9 cellular contexts compared by ENCODE assay signal in genomic region chr10:46397767-46398166, GRCh38. TPM values are rescaled to one million over a fixed set of nuclear protein-coding genes. Genes with fewer than 3 reads are reported as not detected.
DNase-seq lines count a peak whose midpoint lies in the region; ATAC-seq, FAIRE-seq and TF ChIP-seq lines count a peak whose summit lies in the region.
"Not testable (repeated sequence)": the region's sequence is repeated elsewhere in the genome, so short reads cannot be mapped to it uniquely, and the experiment has no call there.
"Had no signal": no experiment of that assay in that cellular context is flagged by ENCODE, and none has a peak within 500 bp of the region (broad histone marks: within the 10 kb centered on the region; RNA-seq: fewer than 3 reads in every experiment).

No MANE protein-coding gene starts in this region.

- H3K9ac ChIP-seq in H1 (replicated peaks in 1 of 4; ENCODE audit: extremely low read depth in 1 of 4, low read depth in 3 of 4, low read length in 3 of 4); mesendoderm (ENCODE audit: low read length): not testable (repeated sequence)

- POLR2A ChIA-PET in H1 (lab: Charles Lee; ENCODE audit: partially characterized antibody), result not testable (repeated sequence)

- H3K79me2 ChIP-seq in H1 (ENCODE audit: control insufficient read depth in 1 of 2, insufficient read depth in 2 of 2, low read length in 2 of 2); mesendoderm (ENCODE audit: control insufficient read depth, insufficient read depth, low read length): not testable (repeated sequence)

- H4K8ac ChIP-seq in H1 (ENCODE audit: extremely low read depth, insufficient read depth, low read length); mesendoderm (ENCODE audit: low read depth, low read length): not testable (repeated sequence)

- H2AFZ ChIP-seq in H1 (ENCODE audit: low read length), result not testable (repeated sequence)

- not testable (repeated sequence) for H3K23ac ChIP-seq in H1 (ENCODE audit: insufficient read length); mesendoderm (ENCODE audit: low read length)

- not testable (repeated sequence) for H2BK12ac ChIP-seq in H1 (ENCODE audit: low read depth, low read length)

- H3K4me1 ChIP-seq in H1 (replicated peaks in 1 of 4; ENCODE audit: control insufficient read depth in 3 of 4, insufficient read depth in 4 of 4, low read length in 3 of 4); mesendoderm (ENCODE audit: control insufficient read depth, low read depth, low read length); sigmoid colon; aorta (ENCODE audit: control insufficient read depth in 1 of 2, insufficient read depth in 2 of 2, low read length in 2 of 2): not testable (repeated sequence)

- not testable (repeated sequence) for H4K20me1 ChIP-seq in H1 (replicated peaks in 1 of 2; ENCODE audit: control insufficient read depth in 1 of 2, insufficient read depth in 2 of 2, low read length in 2 of 2)

- 32% methylated on average over 9 of the region's 14 CpGs; no CpG with 5 or more reads in 1 of the 2 experiments for WGBS in H1 (ENCODE audit: extremely low coverage in 1 of 2, insufficient coverage in 1 of 2, insufficient read length in 1 of 2, insufficient replicate concordance in 2 of 2, low coverage in 1 of 2, low lambda C conversion rate in 2 of 2, missing lambda C conversion rate in 1 of 2), 2 experiments
- WGBS in mesendoderm (ENCODE audit: extremely low coverage, insufficient coverage, low lambda C conversion rate), result no CpG with 5 or more reads among the region's 14 CpGs
- 45 to 48% methylated on average over 10 to 11 of the region's 14 CpGs for WGBS in sigmoid colon, 2 donors
- WGBS in aorta, 2 donors, result 43 to 71% methylated on average over 3 to 11 of the region's 14 CpGs

- not testable (repeated sequence) for H2BK20ac ChIP-seq in H1 (ENCODE audit: low read length)

- not testable (repeated sequence) for H3K14ac ChIP-seq in H1 (ENCODE audit: insufficient read length)

- not testable (repeated sequence) for TF ChIP-seq RAD21 in H1 (IDR thresholded peaks at IDR 0.05 in 1 of 2, conservative IDR thresholded peaks at IDR 0.05 in 1 of 2; ENCODE audit: low read depth in 2 of 2, low read length in 2 of 2)

- H3K18ac ChIP-seq in H1 (ENCODE audit: extremely low read depth, low read length); mesendoderm (ENCODE audit: low read length): not testable (repeated sequence)

- not testable (repeated sequence) for H2AK5ac ChIP-seq in H1 (ENCODE audit: low read depth, low read length); mesendoderm (ENCODE audit: low read length)

- FAIRE-seq in H1 (lab: Jason Lieb, UNC), result not testable (repeated sequence)

- not testable (repeated sequence) for H3K27ac Mint-ChIP-seq in activated naive CD4-positive, alpha-beta T cell treated with anti-CD3 and anti-CD28 coated beads, Interleukin-2, amount 50 U/mL, for 24 hours

- H3K36me3 Mint-ChIP-seq in activated naive CD4-positive, alpha-beta T cell treated with anti-CD3 and anti-CD28 coated beads, Interleukin-2, amount 50 U/mL, for 24 hours, result not testable (repeated sequence)

- not testable (repeated sequence) for H3K4me1 Mint-ChIP-seq in activated naive CD4-positive, alpha-beta T cell treated with anti-CD3 and anti-CD28 coated beads, Interleukin-2, amount 50 U/mL, for 24 hours

- not testable (repeated sequence) for H3K56ac ChIP-seq in H1 (replicated peaks; ENCODE audit: insufficient read length, low read depth, low read length)
- H3K56ac ChIP-seq in mesendoderm (ENCODE audit: low read length), result peak overlapping the region; percentile 49

- H3K9me3 ChIP-seq in MG63; H1 (ENCODE audit: insufficient read depth in 2 of 2, low read depth in 1 of 2, low read length in 1 of 2); sigmoid colon; aorta (ENCODE audit: control insufficient read depth, low read length): not testable (repeated sequence)

- CTCF ChIA-PET in H1 (lab: Charles Lee; ENCODE audit: partially characterized antibody), result not testable (repeated sequence)

- peak overlapping the region; percentile 46 to 57 for H3K4me2 ChIP-seq in H1 (ENCODE audit: insufficient read depth in 1 of 2, low read depth in 2 of 2, low read length in 2 of 2)
- H3K4me2 ChIP-seq in mesendoderm (ENCODE audit: low read length), result not testable (repeated sequence)

- H3K23me2 ChIP-seq in H1 (ENCODE audit: low read depth, low read length), result not testable (repeated sequence)

- not testable (repeated sequence) for H2BK5ac ChIP-seq in H1 (ENCODE audit: low read depth, low read length); mesendoderm (ENCODE audit: low read length)

- TF ChIP-seq POLR2A in H1 (IDR thresholded peaks at IDR 0.05; ENCODE audit: control extremely low read depth in 1 of 2, low read depth in 2 of 2, low read length in 2 of 2); sigmoid colon (IDR thresholded peaks at IDR 0.05): not testable (repeated sequence)

- H3K27ac ChIP-seq in H1 (ENCODE audit: low read depth, low read length); aorta (ENCODE audit: low read depth in 1 of 2, low read length in 2 of 2): not testable (repeated sequence)
- H3K27ac ChIP-seq in mesendoderm (ENCODE audit: low read depth, low read length) (peak overlapping the region; percentile 75), sigmoid colon (peak overlapping the region in 3 of 4 donors; percentile 68 to 81 (median 71))

- H3K4ac ChIP-seq in H1 (replicated peaks; ENCODE audit: insufficient read length, low read depth, low read length), result not testable (repeated sequence)
- peak overlapping the region; percentile 28 for H3K4ac ChIP-seq in mesendoderm (ENCODE audit: low read depth, low read length)

- H3K27me3 ChIP-seq in MG63; H1 (replicated peaks in 1 of 4; ENCODE audit: control insufficient read depth in 3 of 4, extremely low read depth in 1 of 4, insufficient read depth in 3 of 4, low read length in 3 of 4); mesendoderm (ENCODE audit: insufficient read depth, low read length, poor library complexity); sigmoid colon; aorta (ENCODE audit: control insufficient read depth in 1 of 2, insufficient read depth in 2 of 2, low read length in 1 of 2): not testable (repeated sequence)

- H3K9me3 Mint-ChIP-seq in activated naive CD4-positive, alpha-beta T cell treated with anti-CD3 and anti-CD28 coated beads, Interleukin-2, amount 50 U/mL, for 24 hours, result not testable (repeated sequence)

- H3K79me1 ChIP-seq in H1 (ENCODE audit: low read depth, low read length); mesendoderm (ENCODE audit: low read length): not testable (repeated sequence)

- in situ Hi-C loops in Caki2 (cut with HindIII; ENCODE audit: low pct_unique_long_range_greater_than_20kb, low sequenced_read_pairs), result not testable (repeated sequence)

- H3K4me3 Mint-ChIP-seq in activated naive CD4-positive, alpha-beta T cell treated with anti-CD3 and anti-CD28 coated beads, Interleukin-2, amount 50 U/mL, for 24 hours, result peak overlapping the region; percentile 44

- not testable (repeated sequence) for TF ChIP-seq CTCF in H1 (IDR thresholded peaks at IDR 0.05; ENCODE audit: control extremely low read depth in 1 of 3, insufficient read depth in 1 of 3, low read depth in 1 of 3, low read length in 3 of 3); sigmoid colon (IDR thresholded peaks at IDR 0.05)

- intact Hi-C loops in left ventricle myocardium superior (cut with micrococcal nuclease); sigmoid colon (cut with DNase I); aorta (cut with DNase I): not testable (repeated sequence)

- not testable (repeated sequence) for H4K5ac ChIP-seq in H1 (ENCODE audit: insufficient read length, low read depth, low read length); mesendoderm (ENCODE audit: low read length)

- not testable (repeated sequence) for H4K91ac ChIP-seq in H1 (replicated peaks; ENCODE audit: insufficient read length, low read length)

- H2BK120ac ChIP-seq in H1 (replicated peaks; ENCODE audit: low read depth, low read length), result not testable (repeated sequence)
- peak overlapping the region; percentile 49 for H2BK120ac ChIP-seq in mesendoderm (ENCODE audit: low read depth, low read length)

- DNase-seq in Caki2 (ENCODE audit: low read depth) (peak; percentile 21), MG63 (peak; percentile 5), H1 (ENCODE audit: low read depth in 1 of 2, low spot score in 2 of 2) (peak in 1 of 2 experiments; percentile 69), mesendoderm (peak; percentile 28), sigmoid colon (peak; percentile 48), aorta (peak in 1 of 2 donors; percentile 47)
- not testable (repeated sequence) for DNase-seq in left ventricle myocardium superior

- not testable (repeated sequence) for H3K27me3 Mint-ChIP-seq in activated naive CD4-positive, alpha-beta T cell treated with anti-CD3 and anti-CD28 coated beads, Interleukin-2, amount 50 U/mL, for 24 hours

- H3K4me3 ChIP-seq in MG63; H1 (ENCODE audit: extremely low read depth in 1 of 4, insufficient read depth in 2 of 4, low read depth in 3 of 4, low read length in 4 of 4); mesendoderm (ENCODE audit: low read length); aorta (ENCODE audit: low read length in 2 of 2): not testable (repeated sequence)
- peak overlapping the region in 2 of 4 donors; percentile 41 to 46 for H3K4me3 ChIP-seq in sigmoid colon

- TF ChIP-seq EP300 in H1 (IDR thresholded peaks at IDR 0.05; ENCODE audit: borderline replicate concordance in 1 of 2, low read depth in 2 of 2, low read length in 2 of 2); sigmoid colon (IDR thresholded peaks at IDR 0.05): not testable (repeated sequence)

- H2BK15ac ChIP-seq in H1 (ENCODE audit: low read length); mesendoderm (replicated peaks; ENCODE audit: low read depth): not testable (repeated sequence)

- ATAC-seq in left ventricle myocardium superior (peak; percentile 9), aorta (ENCODE audit: low FRiP score) (peak; percentile 43)

- not testable (repeated sequence) for H3K36me3 ChIP-seq in MG63; H1 (ENCODE audit: control insufficient read depth in 2 of 4, insufficient read depth in 4 of 4, low read length in 3 of 4); mesendoderm (ENCODE audit: control insufficient read depth, insufficient read depth, low read length); sigmoid colon; aorta (ENCODE audit: control insufficient read depth in 1 of 2, insufficient read depth in 2 of 2, low read length in 1 of 2)

RNA-seq across cellular contexts. Expression of gene ANXA8L1, which starts 22.2 kb away (rescaled TPM):
- total RNA-seq in Caki2 (2014; rRNA removed; shearing (Covaris generic); ENCODE audit: low replicate concordance), result not detected in 2 replicates
- 2.0 TPM in 1 of 2 replicates, not detected in the other for total RNA-seq in MG63 (2014; rRNA removed; shearing (Covaris generic); ENCODE audit: low replicate concordance)
- total RNA-seq in H1 (2021; fragmentation: NEBNext Ultra II Directional; extraction: Animal tissue kit (Norgen Biotek cat#: 25700)), result not detected in 2 replicates
- polyA plus RNA-seq in H1 (2011; rRNA removed), result 0.20 TPM in 1 of 2 replicates, not detected in the other
- polyA plus RNA-seq in H1 (2011; cell fraction: cytosol; rRNA removed), result 0.13 TPM
- 0.91 TPM for polyA plus RNA-seq in H1 (2011; cell fraction: nucleus; rRNA removed)
- polyA plus RNA-seq in H1 (2012, experiment 1 of 2), result not detected in 4 replicates
- polyA plus RNA-seq in H1 (2012, experiment 2 of 2), result not detected
- 0.16 TPM for polyA plus RNA-seq in H1 (2013, experiment 1 of 2)
- 0.07 TPM for polyA plus RNA-seq in H1 (2013, experiment 2 of 2)
- polyA minus RNA-seq in H1 (2011; rRNA and poly(A)+ RNA removed), result not detected in 2 replicates
- polyA minus RNA-seq in H1 (2011; cell fraction: cytosol; rRNA and poly(A)+ RNA removed), result not detected
- polyA minus RNA-seq in H1 (2011; cell fraction: nucleus; rRNA and poly(A)+ RNA removed), result not detected
- 1.2 TPM for total RNA-seq in left ventricle myocardium superior
- 0.22 TPM for polyA plus RNA-seq in mesendoderm (2013, experiment 1 of 2)
- polyA plus RNA-seq in mesendoderm (2013, experiment 2 of 2), result 0.13 TPM
- total RNA-seq in sigmoid colon, result under 1 TPM in 1 of 4 donors, not detected in 3; 0.68 TPM
- not detected for polyA plus RNA-seq in sigmoid colon
- not detected for total RNA-seq in aorta
- under 1 TPM in 1 of 2 donors, not detected in 1; 0.13 TPM for polyA plus RNA-seq in aorta
- total RNA-seq: CD4-positive, alpha-beta T cell had no signal
